In genomic region chr1:32291708-32292508, GRCh38 we compare ENCODE assay signal across 8 cellular contexts. TPM values are rescaled to one million over a fixed set of nuclear protein-coding genes. Genes with fewer than 3 reads are reported as not detected.
DNase-seq lines count a peak whose midpoint lies in the region; ATAC-seq and TF ChIP-seq lines count a peak whose summit lies in the region.

Gene HDAC1 (plus strand): TSS chr1:32292083. CDS start chr1:32292170, 87 bp downstream.

- H3K9me3 ChIP-seq in lung (ENCODE audit: control insufficient read depth in 2 of 2, insufficient read depth in 1 of 2, low read length in 1 of 2) = no peaks in the 10 kb centered on the region

- peaks cover 0 to 3% of the 10 kb centered on the region in 2 donors for H3K4me1 ChIP-seq in lung (ENCODE audit: control insufficient read depth in 2 of 2, insufficient read depth in 2 of 2, low read length in 2 of 2)

- H3K36me3 ChIP-seq in lung (ENCODE audit: control insufficient read depth in 2 of 2, insufficient read depth in 2 of 2, low read length in 2 of 2) = peaks cover 0 to 3% of the 10 kb centered on the region in 2 donors

- ATAC-seq in GM19468 (IDR thresholded peaks at IDR 0.05; ENCODE audit: extremely low read depth, unreplicated experiment) = peak; percentile 89
- peak; percentile 98 for ATAC-seq in lung (ENCODE audit: insufficient read depth, low FRiP score)

- H3K27me3 ChIP-seq in lung (ENCODE audit: control insufficient read depth, insufficient read depth) = no peaks in the 10 kb centered on the region

- H3K4me3 ChIP-seq in lung = peak within 1 kb of the TSS; percentile 83

- DNase-seq in CMK (ENCODE audit: low read depth) (peak; percentile 97), HS-5 (ENCODE audit: low read depth) (peak; percentile 65), NK-92 (lab: John Stamatoyannopoulos, UW; ENCODE audit: unreplicated experiment) (peak; percentile 86), lung (ENCODE audit: low spot score) (peak; percentile 97)
- DNase-seq in activated CD8-positive, alpha-beta memory T cell treated with anti-CD3 and anti-CD28 coated beads for 1 hour (ENCODE audit: extremely low read depth in 1 of 2, low read depth in 1 of 2) = peak; percentile 92
- peak; percentile 95 for DNase-seq in effector CD4-positive, alpha-beta T cell
- peak; percentile 91 to 97 (median 97) for DNase-seq in stimulated activated CD4-positive, alpha-beta T cell treated with anti-CD3 and anti-CD28 coated beads, TNF-alpha, amount 100 ng/mL, for 24 hours (ENCODE audit: low read depth in 3 of 3)

- 0 to 1% methylated on average over 60 to 64 of the region's 64 CpGs for WGBS in lung, 2 donors

- H3K27ac ChIP-seq in lung (ENCODE audit: low read depth in 1 of 2, low read length in 1 of 2) = peak within 1 kb of the TSS; percentile 88 to 92

- TF ChIP-seq CTCF in lung (IDR thresholded peaks at IDR 0.05; ENCODE audit: control extremely low read depth, extremely low read depth) = no peak

RNA-seq across cellular contexts. Expression of gene HDAC1, which starts in this region (rescaled TPM):
- total RNA-seq in lung = 10 to 100 TPM; 66.2 to 90.4 TPM
- 10 to 100 TPM; 47.3 to 78.8 TPM for polyA plus RNA-seq in lung

Comparison
In these comparisons a context has a peak if more than half of its experiments do, and no peak if none do; other contexts are left out.
1. Peak in every context shown above with its lines: DNase-seq, ATAC-seq, H3K4me3 ChIP-seq and H3K27ac ChIP-seq.